ENCODE assay signal across 18 cellular contexts in genomic region chr4:78544681-78545080, GRCh38. TPM values are rescaled to one million over a fixed set of nuclear protein-coding genes. Genes with fewer than 3 reads are reported as not detected.
"Had no signal": no experiment of that assay in that cellular context is flagged by ENCODE, and none has a peak within 500 bp of the region (broad histone marks: within the 10 kb centered on the region; RNA-seq: fewer than 3 reads in every experiment).

No MANE protein-coding gene starts in this region.

- H3K36me3 ChIP-seq: adrenal gland, colonic mucosa, heart right ventricle, ovary, stomach, upper lobe of right lung had no signal

- H3K4me1 ChIP-seq: adrenal gland, colonic mucosa, esophagus squamous epithelium had no signal

- H3K9me3 ChIP-seq: adrenal gland, colonic mucosa, esophagus squamous epithelium, heart right ventricle, mucosa of descending colon, ovary, stomach, testis, upper lobe of right lung had no signal

- H3K27me3 ChIP-seq: colonic mucosa, esophagus squamous epithelium, heart right ventricle, ovary, stomach, testis, upper lobe of right lung had no signal

- DNase-seq: activated CD4-positive, alpha-beta T cell treated with anti-CD3 and anti-CD28 coated beads for 1 hour; activated CD4-positive, alpha-beta T cell treated with anti-CD3 and anti-CD28 coated beads, Interleukin-2, amount 50 U/mL, for 48 hours; activated CD8-positive, alpha-beta memory T cell treated with anti-CD3 and anti-CD28 coated beads, Interleukin-2, amount 10 ng/mL, durations not matched to agents 7 days and 5 days; activated T-cell treated with anti-CD3 and anti-CD28 coated beads, Interleukin-2, amount 50 U/mL, for 1 hour; adrenal gland; central memory CD4-positive, alpha-beta T cell; colonic mucosa; esophagus squamous epithelium; heart right ventricle; left colon; mucosa of descending colon; naive thymus-derived CD4-positive, alpha-beta T cell; ovary; stimulated activated CD4-positive, alpha-beta T cell treated with anti-CD3 and anti-CD28 coated beads, Interleukin-12 subunit alpha, Interleukin-12 subunit beta, amount 100 ng/mL, for 4 hours; stimulated activated CD4-positive, alpha-beta T cell treated with anti-CD3 and anti-CD28 coated beads, Interleukin-2, amount 100 ng/mL, for 24 hours; stomach; testis; upper lobe of right lung had no signal

- H3K4me3 ChIP-seq: adrenal gland, colonic mucosa, esophagus squamous epithelium, heart right ventricle, mucosa of descending colon, ovary, stomach, testis, upper lobe of right lung had no signal

- H3K27ac ChIP-seq: adrenal gland, colonic mucosa, esophagus squamous epithelium, heart right ventricle, ovary, testis, upper lobe of right lung had no signal

- ATAC-seq: activated CD8-positive, alpha-beta memory T cell treated with anti-CD3 and anti-CD28 coated beads, Interleukin-2, amount 10 ng/mL, durations not matched to agents 7 days and 5 days; heart right ventricle; left colon; mucosa of descending colon; naive thymus-derived CD4-positive, alpha-beta T cell; upper lobe of right lung had no signal

RNA-seq across cellular contexts. Expression of gene ANXA3, which starts 6.9 kb away (rescaled TPM):
- polyA plus RNA-seq: naive thymus-derived CD4-positive, alpha-beta T cell had no signal
